9 cellular contexts compared by ENCODE assay signal in genomic region chr1:167618366-167618765, GRCh38. TPM values are rescaled to one million over a fixed set of nuclear protein-coding genes. Genes with fewer than 3 reads are reported as not detected.
DNase-seq lines count a peak whose midpoint lies in the region; ATAC-seq and TF ChIP-seq lines count a peak whose summit lies in the region.
"Had no signal": no experiment of that assay in that cellular context is flagged by ENCODE, and none has a peak within 500 bp of the region (broad histone marks: within the 10 kb centered on the region; RNA-seq: fewer than 3 reads in every experiment).

No MANE protein-coding gene starts in this region.

- peaks cover 49% of the 10 kb centered on the region for H3K4me1 Mint-ChIP-seq in activated CD8-positive, alpha-beta T cell treated with anti-CD3 and anti-CD28 coated beads for 36 hours (ENCODE audit: low read depth)
- H3K4me1 Mint-ChIP-seq in memory B cell (peaks cover 67% of the 10 kb centered on the region), glutamatergic neuron (ENCODE audit: low read depth, unreplicated experiment) (peaks cover 8% of the 10 kb centered on the region)

- DNase-seq in heart right ventricle (no peak), Right ventricle myocardium inferior (ENCODE audit: missing footprints) (no peak), memory B cell (ENCODE audit: low spot score in 2 of 2) (no peak), transverse colon (no peak), cortex of kidney (lab: John Stamatoyannopoulos, UW) (no peak), glutamatergic neuron (no peak)
- no peak for DNase-seq in activated CD8-positive, alpha-beta T cell treated with anti-CD3 and anti-CD28 coated beads for 36 hours
- DNase-seq: stimulated activated CD8-positive, alpha-beta memory T cell treated with anti-CD3 and anti-CD28 coated beads, Interleukin-4, amount 100 ng/mL, for 48 hours had no signal

- H3K4me3 Mint-ChIP-seq in activated CD8-positive, alpha-beta T cell treated with anti-CD3 and anti-CD28 coated beads for 36 hours = no peak overlapping the region
- H3K4me3 Mint-ChIP-seq in memory B cell (peak overlapping the region; percentile 74), glutamatergic neuron (ENCODE audit: unreplicated experiment) (no peak overlapping the region)

- H3K9me3 Mint-ChIP-seq in activated CD8-positive, alpha-beta T cell treated with anti-CD3 and anti-CD28 coated beads for 36 hours = peaks cover 7% of the 10 kb centered on the region
- H3K9me3 Mint-ChIP-seq in memory B cell = peaks cover 1% of the 10 kb centered on the region
- H3K9me3 Mint-ChIP-seq in glutamatergic neuron (ENCODE audit: unreplicated experiment) = peaks cover 4% of the 10 kb centered on the region

- H3K27ac ChIP-seq in heart right ventricle (peak overlapping the region in 9 of 10 donors; percentile 41 to 89 (median 68)), transverse colon (peak overlapping the region; percentile 64 to 75 (median 70))

- H3K36me3 Mint-ChIP-seq in activated CD8-positive, alpha-beta T cell treated with anti-CD3 and anti-CD28 coated beads for 36 hours (ENCODE audit: low read depth) = peaks cover 5% of the 10 kb centered on the region
- H3K36me3 Mint-ChIP-seq in memory B cell (no peaks in the 10 kb centered on the region), glutamatergic neuron (ENCODE audit: unreplicated experiment) (peaks cover 9% of the 10 kb centered on the region)

- H3K4me3 ChIP-seq in heart right ventricle (no peak overlapping the region), transverse colon (no peak overlapping the region)

- no peaks in the 10 kb centered on the region for H3K27me3 Mint-ChIP-seq in activated CD8-positive, alpha-beta T cell treated with anti-CD3 and anti-CD28 coated beads for 36 hours
- H3K27me3 Mint-ChIP-seq in memory B cell (no peaks in the 10 kb centered on the region), glutamatergic neuron (ENCODE audit: unreplicated experiment) (peaks cover 2% of the 10 kb centered on the region)

- H3K9me3 ChIP-seq in heart right ventricle = peaks cover 0 to 12% (median 0%) of the 10 kb centered on the region in 11 donors
- H3K9me3 ChIP-seq in transverse colon = peaks cover 7 to 9% of the 10 kb centered on the region in 2 donors

- intact Hi-C loops in heart right ventricle (cut with DNase I) = loop anchor here in 2 of 10 donors (5.0 kb wide), 2 partner anchors 49 to 69 kb away; no protein-coding TSS in a partner anchor
- intact Hi-C loops in Right ventricle myocardium inferior (cut with DNase I) = no loop called here
- intact Hi-C loops in activated CD8-positive, alpha-beta T cell treated with anti-CD3 and anti-CD28 coated beads for 36 hours (cut with micrococcal nuclease) = no loop called here
- intact Hi-C loops in transverse colon (cut with DNase I; ENCODE audit: low total_unique reads) = no loop called here

- no peaks in the 10 kb centered on the region for H3K27me3 ChIP-seq in heart right ventricle
- H3K27me3 ChIP-seq in transverse colon = no peaks in the 10 kb centered on the region

- in situ Hi-C loops in transverse colon (cut with MboI; ENCODE audit: low pct_ligation_motif_present in 1 of 4, low pct_unique_long_range_greater_than_20kb in 1 of 4, low sequenced_read_pairs in 3 of 4) = no loop called here

- POLR2A ChIA-PET in activated CD8-positive, alpha-beta T cell treated with anti-CD3 and anti-CD28 coated beads for 36 hours (lab: Charles Lee) = interaction anchor here (1.2 to 3.6 kb wide), 3 partner anchors 9 to 61 kb away, joined by 3 to 21 read pairs (median 6); no protein-coding TSS in a partner anchor

- H3K27ac Mint-ChIP-seq in activated CD8-positive, alpha-beta T cell treated with anti-CD3 and anti-CD28 coated beads for 36 hours = peak overlapping the region; percentile 86
- H3K27ac Mint-ChIP-seq in memory B cell (peak overlapping the region; percentile 75), glutamatergic neuron (ENCODE audit: unreplicated experiment) (no peak overlapping the region)

- no peaks in the 10 kb centered on the region for H3K36me3 ChIP-seq in heart right ventricle
- H3K36me3 ChIP-seq in transverse colon = no peaks in the 10 kb centered on the region

- CTCF ChIA-PET in activated CD8-positive, alpha-beta T cell treated with anti-CD3 and anti-CD28 coated beads for 36 hours (lab: Charles Lee) = interaction anchor here (1.3 kb wide), 1 partner anchor 14 kb away, joined by 4 read pairs; no protein-coding TSS in a partner anchor

- ATAC-seq in heart right ventricle (no peak), Right ventricle myocardium inferior (no peak), memory B cell (ENCODE audit: low read depth) (no peak), HG03565 (IDR thresholded peaks at IDR 0.05; ENCODE audit: unreplicated experiment) (no peak)
- ATAC-seq in activated CD8-positive, alpha-beta T cell treated with anti-CD3 and anti-CD28 coated beads for 36 hours = no peak

- 92 to 95% methylated on average over 13 of the region's 13 CpGs for WGBS in heart right ventricle, 2 donors
- 84 to 89% methylated on average over 13 of the region's 13 CpGs for WGBS in transverse colon (ENCODE audit: low coverage in 1 of 2), 2 donors

- TF ChIP-seq EP300 in transverse colon (IDR thresholded peaks at IDR 0.05; ENCODE audit: low read depth) = no peak

- TF ChIP-seq CTCF in heart right ventricle (IDR thresholded peaks at IDR 0.05) (no peak), transverse colon (IDR thresholded peaks at IDR 0.05) (no peak), glutamatergic neuron (IDR thresholded peaks at IDR 0.05; ENCODE audit: partially characterized antibody, unreplicated experiment) (no peak)
- no peak for TF ChIP-seq CTCF in activated CD8-positive, alpha-beta T cell treated with anti-CD3 and anti-CD28 coated beads for 36 hours (IDR thresholded peaks at IDR 0.05)

- TF ChIP-seq POLR2A in transverse colon (IDR thresholded peaks at IDR 0.05) = no peak

- peaks cover 0 to 55% (median 22%) of the 10 kb centered on the region in 9 donors for H3K4me1 ChIP-seq in heart right ventricle
- peaks cover 0 to 26% (median 7%) of the 10 kb centered on the region in 4 donors for H3K4me1 ChIP-seq in transverse colon

RNA-seq across cellular contexts. Expression of gene RCSD1, which starts 11.7 kb away (rescaled TPM):
- total RNA-seq in heart right ventricle = 10 to 100 TPM; 27.9 to 50.2 (median 39.7) TPM
- 10 to 100 TPM in 1 of 2 donors, 1 to 10 TPM in 1; 9.0 to 13.5 TPM for polyA plus RNA-seq in heart right ventricle
- total RNA-seq in Right ventricle myocardium inferior = 41.6 TPM
- total RNA-seq in activated CD8-positive, alpha-beta T cell treated with anti-CD3 and anti-CD28 coated beads for 36 hours = 10 to 100 TPM; 66.4 to 67.9 TPM
- total RNA-seq in transverse colon = 10 to 100 TPM in 2 of 4 donors, 1 to 10 TPM in 2; 6.0 to 29.2 (median 15.9) TPM
- total RNA-seq in glutamatergic neuron (ENCODE audit: unreplicated experiment) = not detected
